1 cellular context compared by ENCODE assay signal in the genomic region with DNA sequence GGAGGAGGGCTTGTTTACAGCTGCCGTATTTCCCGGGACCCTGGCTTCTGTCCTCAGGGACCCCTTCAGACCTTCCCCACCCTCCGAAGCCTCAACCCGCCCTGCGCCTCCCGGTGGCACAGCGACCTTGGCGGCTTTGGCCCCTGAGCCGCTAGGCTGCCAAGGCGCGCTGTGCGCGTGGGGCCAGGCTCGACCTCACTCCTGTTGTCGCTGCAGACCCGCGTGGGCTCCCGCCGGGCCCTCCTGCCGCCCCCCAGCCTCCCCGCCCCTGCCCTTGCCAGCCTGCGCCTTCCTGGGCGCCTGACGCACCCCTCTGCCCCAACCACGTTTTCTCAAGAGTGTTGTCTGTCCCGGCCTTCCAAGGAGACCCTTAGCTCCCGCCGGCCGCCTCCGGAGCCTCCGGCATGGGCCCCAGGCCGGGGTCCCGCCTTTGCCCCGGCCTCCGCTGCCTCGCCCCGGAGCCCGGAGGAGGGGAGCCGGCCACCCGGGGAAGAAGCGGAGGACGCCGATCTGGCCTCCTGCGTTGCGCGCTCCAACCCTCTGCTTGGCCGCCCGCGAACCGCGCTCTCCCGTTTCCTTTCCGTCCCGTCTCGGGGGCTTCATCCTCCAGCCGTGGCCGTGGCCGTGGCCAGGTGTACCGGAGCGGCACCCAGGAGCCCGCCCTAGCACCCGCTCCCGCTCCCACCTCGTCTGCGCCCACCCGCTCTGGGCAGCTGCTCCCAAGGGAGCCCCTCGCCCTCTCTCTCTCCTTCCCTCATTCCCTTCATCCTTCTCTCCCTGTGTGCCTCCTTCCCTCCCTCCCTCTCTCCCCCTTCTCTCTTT.
TF ChIP-seq lines count a peak whose summit lies in the region.

No MANE protein-coding gene starts in this region.

TF ChIP-seq in SK-N-SH, 30 proteins besides CTCF, POLR2A, EP300 and RAD21 (continued from another document):
- TF ChIP-seq, protein P1, sequence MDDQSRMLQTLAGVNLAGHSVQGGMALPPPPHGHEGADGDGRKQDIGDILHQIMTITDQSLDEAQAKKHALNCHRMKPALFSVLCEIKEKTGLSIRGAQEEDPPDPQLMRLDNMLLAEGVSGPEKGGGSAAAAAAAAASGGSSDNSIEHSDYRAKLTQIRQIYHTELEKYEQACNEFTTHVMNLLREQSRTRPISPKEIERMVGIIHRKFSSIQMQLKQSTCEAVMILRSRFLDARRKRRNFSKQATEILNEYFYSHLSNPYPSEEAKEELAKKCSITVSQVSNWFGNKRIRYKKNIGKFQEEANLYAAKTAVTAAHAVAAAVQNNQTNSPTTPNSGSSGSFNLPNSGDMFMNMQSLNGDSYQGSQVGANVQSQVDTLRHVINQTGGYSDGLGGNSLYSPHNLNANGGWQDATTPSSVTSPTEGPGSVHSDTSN (IDR thresholded peaks at IDR 0.05), result no peak
- TF ChIP-seq USF2 (IDR thresholded peaks at IDR 0.05; ENCODE audit: borderline replicate concordance, low read depth, low read length), result no peak
- no peak for TF ChIP-seq GATA2 (CRISPR knock-in tag; IDR thresholded peaks at IDR 0.05)
- no peak for TF ChIP-seq EZH2phosphoT487 (IDR thresholded peaks at IDR 0.05; ENCODE audit: borderline replicate concordance, low read depth)
- no peak for TF ChIP-seq FOSL2 (IDR thresholded peaks at IDR 0.05; ENCODE audit: borderline replicate concordance, low read depth)
- TF ChIP-seq NFIC (IDR thresholded peaks at IDR 0.05; ENCODE audit: borderline replicate concordance), result no peak
- no peak for TF ChIP-seq YY1 (IDR thresholded peaks at IDR 0.05; ENCODE audit: low read depth)
- TF ChIP-seq TEAD4 (IDR thresholded peaks at IDR 0.05; ENCODE audit: borderline replicate concordance, insufficient read depth), result no peak
